Comparison of ENCODE assay signal across 9 cellular contexts in genomic region chr6:135129139-135129867, GRCh38. TPM values are rescaled to one million over a fixed set of nuclear protein-coding genes. Genes with fewer than 3 reads are reported as not detected.
DNase-seq lines count a peak whose midpoint lies in the region; ATAC-seq and TF ChIP-seq lines count a peak whose summit lies in the region.
"Had no signal": no experiment of that assay in that cellular context is flagged by ENCODE, and none has a peak within 500 bp of the region (broad histone marks: within the 10 kb centered on the region; RNA-seq: fewer than 3 reads in every experiment).

No MANE protein-coding gene starts in this region.

- no peaks in the 10 kb centered on the region for H3K27me3 Mint-ChIP-seq in CD4-positive, alpha-beta T cell
- no peaks in the 10 kb centered on the region for H3K27me3 Mint-ChIP-seq in activated T-cell treated with anti-CD3 and anti-CD28 coated beads, Interleukin-2, amount 50 U/mL, for 4 hours (ENCODE audit: low read depth)

- H3K9me3 ChIP-seq in CD4-positive, alpha-beta T cell (ENCODE audit: control insufficient read depth, low read length): no peaks in the 10 kb centered on the region
- no peaks in the 10 kb centered on the region for H3K9me3 ChIP-seq in heart right ventricle

- peaks cover 39% of the 10 kb centered on the region for H3K4me1 Mint-ChIP-seq in CD4-positive, alpha-beta T cell (ENCODE audit: low read depth)
- peaks cover 33% of the 10 kb centered on the region for H3K4me1 Mint-ChIP-seq in activated T-cell treated with anti-CD3 and anti-CD28 coated beads, Interleukin-2, amount 50 U/mL, for 4 hours (ENCODE audit: low read depth)

- CTCF ChIA-PET in CD4-positive, alpha-beta T cell (lab: Charles Lee): interaction anchor here (0.7 to 1.5 kb wide), 5 partner anchors 10 to 296 kb away, joined by 3 to 5 read pairs (median 4); no protein-coding TSS in a partner anchor

- ATAC-seq in CD4-positive, alpha-beta T cell (ENCODE audit: poor library complexity): peak; percentile 45
- ATAC-seq in GM19467 (IDR thresholded peaks at IDR 0.05; ENCODE audit: unreplicated experiment): peak; percentile 73
- ATAC-seq in HG03378 (IDR thresholded peaks at IDR 0.05; ENCODE audit: unreplicated experiment): peak; percentile 30
- peak; percentile 51 to 56 for ATAC-seq in activated T-cell treated with anti-CD3 and anti-CD28 coated beads, Interleukin-2, amount 50 U/mL, for 4 hours
- no peak for ATAC-seq in heart right ventricle
- ATAC-seq in sciatic nerve: no peak

- peaks cover 0 to 4% (median 0%) of the 10 kb centered on the region in 9 donors for H3K4me1 ChIP-seq in heart right ventricle

- no peaks in the 10 kb centered on the region for H3K36me3 ChIP-seq in heart right ventricle

- no peaks in the 10 kb centered on the region for H3K9me3 Mint-ChIP-seq in CD4-positive, alpha-beta T cell
- H3K9me3 Mint-ChIP-seq in activated T-cell treated with anti-CD3 and anti-CD28 coated beads, Interleukin-2, amount 50 U/mL, for 4 hours: no peaks in the 10 kb centered on the region

- DNase-seq in CD4-positive, alpha-beta T cell: no peak
- no peak for DNase-seq in activated T-cell treated with anti-CD3 and anti-CD28 coated beads, Interleukin-2, amount 50 U/mL, for 4 hours
- DNase-seq in NCI-H1417 (lab: John Stamatoyannopoulos, UW) (no peak), heart right ventricle (no peak), NCI-H524 treated with DMSO at 0.1 percent for 48 hours (lab: John Stamatoyannopoulos, UW) (no peak), sciatic nerve (ENCODE audit: low spot score) (no peak)

- H3K36me3 Mint-ChIP-seq in CD4-positive, alpha-beta T cell (ENCODE audit: low read depth): no peaks in the 10 kb centered on the region
- no peaks in the 10 kb centered on the region for H3K36me3 Mint-ChIP-seq in activated T-cell treated with anti-CD3 and anti-CD28 coated beads, Interleukin-2, amount 50 U/mL, for 4 hours (ENCODE audit: insufficient read depth)

- intact Hi-C loops in CD4-positive, alpha-beta T cell (cut with DNase I, micrococcal nuclease): loop anchor here in 1 of 2 experiments (2.0 kb wide), 1 partner anchor 41 kb away; no protein-coding TSS in a partner anchor
- intact Hi-C loops in heart right ventricle (cut with DNase I) (no loop called here), sciatic nerve (cut with DNase I) (no loop called here)

- H3K4me3 Mint-ChIP-seq in CD4-positive, alpha-beta T cell: peak overlapping the region; percentile 75
- H3K4me3 Mint-ChIP-seq in activated T-cell treated with anti-CD3 and anti-CD28 coated beads, Interleukin-2, amount 50 U/mL, for 4 hours: no peak overlapping the region

- H3K27me3 ChIP-seq in CD4-positive, alpha-beta T cell (ENCODE audit: control insufficient read depth, insufficient read depth, low read length): no peaks in the 10 kb centered on the region
- H3K27me3 ChIP-seq in heart right ventricle: peaks cover 0 to 8% (median 0%) of the 10 kb centered on the region in 7 donors

- POLR2A ChIA-PET in CD4-positive, alpha-beta T cell (lab: Charles Lee): interaction anchor here (0.6 to 2.4 kb wide), 16 partner anchors 10 to 1161 kb away, joined by 3 to 19 read pairs (median 4); partner anchors contain the start of genes BCLAF1, HBS1L and MYB

- TF ChIP-seq CTCF in CD4-positive, alpha-beta T cell (IDR thresholded peaks at IDR 0.05): no peak
- no peak for TF ChIP-seq CTCF in heart right ventricle (IDR thresholded peaks at IDR 0.05)

- peak overlapping the region; percentile 91 for H3K27ac Mint-ChIP-seq in CD4-positive, alpha-beta T cell

- no peak overlapping the region for H3K4me3 ChIP-seq in heart right ventricle

- 85 to 96% methylated on average over 8 of the region's 8 CpGs for WGBS in heart right ventricle, 2 donors

- H3K27ac ChIP-seq in CD4-positive, alpha-beta T cell (ENCODE audit: low read depth, low read length): peak overlapping the region; percentile 55
- H3K27ac ChIP-seq in heart right ventricle: peak overlapping the region in 1 of 10 donors; percentile 61

RNA-seq across cellular contexts. Expression of gene MYB, which starts 51.8 kb away (rescaled TPM):
- 1 to 10 TPM; 2.0 to 2.6 TPM for total RNA-seq in CD4-positive, alpha-beta T cell
- total RNA-seq in activated T-cell treated with anti-CD3 and anti-CD28 coated beads, Interleukin-2, amount 50 U/mL, for 4 hours: 10 to 100 TPM in 2 of 3 donors, 1 to 10 TPM in 1; 9.5 to 15.2 (median 13.9) TPM
- total RNA-seq in heart right ventricle (under 1 TPM in 3 of 10 donors, not detected in 7; 0.13 to 0.39 (median 0.13) TPM), sciatic nerve (0.22 TPM)
- polyA plus RNA-seq in heart right ventricle: under 1 TPM in 1 of 2 donors, not detected in 1; 0.01 TPM
- total RNA-seq: lung microvascular endothelial cell had no signal

Comparison
In these comparisons a context has a peak if more than half of its experiments do, and no peak if none do; other contexts are left out.
1. ATAC-seq: peak in CD4-positive, alpha-beta T cell (single experiment), GM19467 (single experiment), HG03378 (single experiment) and activated T-cell treated with anti-CD3 and anti-CD28 coated beads, Interleukin-2, amount 50 U/mL, for 4 hours (2 of 2); none in heart right ventricle (0 of 8) and sciatic nerve (single experiment).